In the genomic region with DNA sequence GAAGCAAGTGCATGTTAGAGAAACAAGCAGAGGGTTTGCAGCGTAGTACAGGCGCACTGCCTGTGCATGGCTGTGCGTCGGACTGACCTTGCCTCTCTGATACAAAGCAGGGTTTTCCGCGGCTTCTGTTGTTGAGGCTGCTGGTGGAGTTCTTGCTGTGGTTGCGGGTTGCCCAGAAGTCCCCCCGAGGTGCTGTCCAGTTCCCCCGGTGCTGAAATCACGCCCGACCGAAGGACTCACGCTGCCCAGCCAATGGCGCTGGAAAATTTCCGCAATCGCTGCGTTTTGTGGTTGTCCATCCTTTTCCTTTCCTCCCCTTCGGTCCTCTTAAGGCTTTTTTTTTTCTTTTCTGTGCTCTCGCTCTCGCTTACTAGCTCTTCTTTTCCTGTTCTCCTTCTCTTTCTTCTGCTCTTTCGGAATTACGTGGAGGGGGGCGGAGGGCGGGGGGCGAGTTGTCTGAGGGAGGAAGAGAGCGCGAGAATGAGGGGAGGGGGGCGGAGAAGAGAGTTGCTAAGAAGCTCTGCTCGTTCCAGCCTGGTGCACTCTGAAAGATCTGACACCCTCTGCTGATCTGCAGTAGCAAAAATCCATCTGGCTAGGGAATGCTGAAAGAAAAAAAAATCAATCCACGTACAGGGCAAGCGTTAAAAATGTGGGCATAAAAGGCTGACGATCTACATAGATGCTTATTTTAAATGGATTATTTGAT, we compare ENCODE assay signal across 1 cellular context.
TF ChIP-seq lines count a peak whose summit lies in the region.

A gene with protein sequence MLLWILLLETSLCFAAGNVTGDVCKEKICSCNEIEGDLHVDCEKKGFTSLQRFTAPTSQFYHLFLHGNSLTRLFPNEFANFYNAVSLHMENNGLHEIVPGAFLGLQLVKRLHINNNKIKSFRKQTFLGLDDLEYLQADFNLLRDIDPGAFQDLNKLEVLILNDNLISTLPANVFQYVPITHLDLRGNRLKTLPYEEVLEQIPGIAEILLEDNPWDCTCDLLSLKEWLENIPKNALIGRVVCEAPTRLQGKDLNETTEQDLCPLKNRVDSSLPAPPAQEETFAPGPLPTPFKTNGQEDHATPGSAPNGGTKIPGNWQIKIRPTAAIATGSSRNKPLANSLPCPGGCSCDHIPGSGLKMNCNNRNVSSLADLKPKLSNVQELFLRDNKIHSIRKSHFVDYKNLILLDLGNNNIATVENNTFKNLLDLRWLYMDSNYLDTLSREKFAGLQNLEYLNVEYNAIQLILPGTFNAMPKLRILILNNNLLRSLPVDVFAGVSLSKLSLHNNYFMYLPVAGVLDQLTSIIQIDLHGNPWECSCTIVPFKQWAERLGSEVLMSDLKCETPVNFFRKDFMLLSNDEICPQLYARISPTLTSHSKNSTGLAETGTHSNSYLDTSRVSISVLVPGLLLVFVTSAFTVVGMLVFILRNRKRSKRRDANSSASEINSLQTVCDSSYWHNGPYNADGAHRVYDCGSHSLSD (minus strand): TSS at position 558 of the 709 bp plus-strand sequence. CDS start 967 bp downstream, outside the sequence.

TF ChIP-seq in GM23338, 12 proteins besides CTCF, POLR2A, EP300 and RAD21 (continued from another document):
- TF ChIP-seq, protein P1, sequence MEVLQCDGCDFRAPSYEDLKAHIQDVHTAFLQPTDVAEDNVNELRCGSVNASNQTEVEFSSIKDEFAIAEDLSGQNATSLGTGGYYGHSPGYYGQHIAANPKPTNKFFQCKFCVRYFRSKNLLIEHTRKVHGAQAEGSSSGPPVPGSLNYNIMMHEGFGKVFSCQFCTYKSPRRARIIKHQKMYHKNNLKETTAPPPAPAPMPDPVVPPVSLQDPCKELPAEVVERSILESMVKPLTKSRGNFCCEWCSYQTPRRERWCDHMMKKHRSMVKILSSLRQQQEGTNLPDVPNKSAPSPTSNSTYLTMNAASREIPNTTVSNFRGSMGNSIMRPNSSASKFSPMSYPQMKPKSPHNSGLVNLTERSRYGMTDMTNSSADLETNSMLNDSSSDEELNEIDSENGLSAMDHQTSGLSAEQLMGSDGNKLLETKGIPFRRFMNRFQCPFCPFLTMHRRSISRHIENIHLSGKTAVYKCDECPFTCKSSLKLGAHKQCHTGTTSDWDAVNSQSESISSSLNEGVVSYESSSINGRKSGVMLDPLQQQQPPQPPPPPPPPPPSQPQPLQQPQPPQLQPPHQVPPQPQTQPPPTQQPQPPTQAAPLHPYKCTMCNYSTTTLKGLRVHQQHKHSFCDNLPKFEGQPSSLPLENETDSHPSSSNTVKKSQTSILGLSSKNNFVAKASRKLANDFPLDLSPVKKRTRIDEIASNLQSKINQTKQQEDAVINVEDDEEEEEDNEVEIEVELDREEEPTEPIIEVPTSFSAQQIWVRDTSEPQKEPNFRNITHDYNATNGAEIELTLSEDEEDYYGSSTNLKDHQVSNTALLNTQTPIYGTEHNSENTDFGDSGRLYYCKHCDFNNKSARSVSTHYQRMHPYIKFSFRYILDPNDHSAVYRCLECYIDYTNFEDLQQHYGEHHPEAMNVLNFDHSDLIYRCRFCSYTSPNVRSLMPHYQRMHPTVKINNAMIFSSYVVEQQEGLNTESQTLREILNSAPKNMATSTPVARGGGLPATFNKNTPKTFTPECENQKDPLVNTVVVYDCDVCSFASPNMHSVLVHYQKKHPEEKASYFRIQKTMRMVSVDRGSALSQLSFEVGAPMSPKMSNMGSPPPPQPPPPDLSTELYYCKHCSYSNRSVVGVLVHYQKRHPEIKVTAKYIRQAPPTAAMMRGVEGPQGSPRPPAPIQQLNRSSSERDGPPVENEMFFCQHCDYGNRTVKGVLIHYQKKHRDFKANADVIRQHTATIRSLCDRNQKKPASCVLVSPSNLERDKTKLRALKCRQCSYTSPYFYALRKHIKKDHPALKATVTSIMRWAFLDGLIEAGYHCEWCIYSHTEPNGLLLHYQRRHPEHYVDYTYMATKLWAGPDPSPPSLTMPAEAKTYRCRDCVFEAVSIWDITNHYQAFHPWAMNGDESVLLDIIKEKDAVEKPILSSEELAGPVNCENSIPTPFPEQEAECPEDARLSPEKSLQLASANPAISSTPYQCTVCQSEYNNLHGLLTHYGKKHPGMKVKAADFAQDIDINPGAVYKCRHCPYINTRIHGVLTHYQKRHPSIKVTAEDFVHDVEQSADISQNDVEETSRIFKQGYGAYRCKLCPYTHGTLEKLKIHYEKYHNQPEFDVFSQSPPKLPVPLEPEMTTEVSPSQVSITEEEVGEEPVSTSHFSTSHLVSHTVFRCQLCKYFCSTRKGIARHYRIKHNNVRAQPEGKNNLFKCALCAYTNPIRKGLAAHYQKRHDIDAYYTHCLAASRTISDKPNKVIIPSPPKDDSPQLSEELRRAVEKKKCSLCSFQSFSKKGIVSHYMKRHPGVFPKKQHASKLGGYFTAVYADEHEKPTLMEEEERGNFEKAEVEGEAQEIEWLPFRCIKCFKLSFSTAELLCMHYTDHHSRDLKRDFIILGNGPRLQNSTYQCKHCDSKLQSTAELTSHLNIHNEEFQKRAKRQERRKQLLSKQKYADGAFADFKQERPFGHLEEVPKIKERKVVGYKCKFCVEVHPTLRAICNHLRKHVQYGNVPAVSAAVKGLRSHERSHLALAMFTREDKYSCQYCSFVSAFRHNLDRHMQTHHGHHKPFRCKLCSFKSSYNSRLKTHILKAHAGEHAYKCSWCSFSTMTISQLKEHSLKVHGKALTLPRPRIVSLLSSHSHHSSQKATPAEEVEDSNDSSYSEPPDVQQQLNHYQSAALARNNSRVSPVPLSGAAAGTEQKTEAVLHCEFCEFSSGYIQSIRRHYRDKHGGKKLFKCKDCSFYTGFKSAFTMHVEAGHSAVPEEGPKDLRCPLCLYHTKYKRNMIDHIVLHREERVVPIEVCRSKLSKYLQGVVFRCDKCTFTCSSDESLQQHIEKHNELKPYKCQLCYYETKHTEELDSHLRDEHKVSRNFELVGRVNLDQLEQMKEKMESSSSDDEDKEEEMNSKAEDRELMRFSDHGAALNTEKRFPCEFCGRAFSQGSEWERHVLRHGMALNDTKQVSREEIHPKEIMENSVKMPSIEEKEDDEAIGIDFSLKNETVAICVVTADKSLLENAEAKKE (CRISPR knock-in tag; IDR thresholded peaks at IDR 0.05), result no peak
- TF ChIP-seq, protein P2, sequence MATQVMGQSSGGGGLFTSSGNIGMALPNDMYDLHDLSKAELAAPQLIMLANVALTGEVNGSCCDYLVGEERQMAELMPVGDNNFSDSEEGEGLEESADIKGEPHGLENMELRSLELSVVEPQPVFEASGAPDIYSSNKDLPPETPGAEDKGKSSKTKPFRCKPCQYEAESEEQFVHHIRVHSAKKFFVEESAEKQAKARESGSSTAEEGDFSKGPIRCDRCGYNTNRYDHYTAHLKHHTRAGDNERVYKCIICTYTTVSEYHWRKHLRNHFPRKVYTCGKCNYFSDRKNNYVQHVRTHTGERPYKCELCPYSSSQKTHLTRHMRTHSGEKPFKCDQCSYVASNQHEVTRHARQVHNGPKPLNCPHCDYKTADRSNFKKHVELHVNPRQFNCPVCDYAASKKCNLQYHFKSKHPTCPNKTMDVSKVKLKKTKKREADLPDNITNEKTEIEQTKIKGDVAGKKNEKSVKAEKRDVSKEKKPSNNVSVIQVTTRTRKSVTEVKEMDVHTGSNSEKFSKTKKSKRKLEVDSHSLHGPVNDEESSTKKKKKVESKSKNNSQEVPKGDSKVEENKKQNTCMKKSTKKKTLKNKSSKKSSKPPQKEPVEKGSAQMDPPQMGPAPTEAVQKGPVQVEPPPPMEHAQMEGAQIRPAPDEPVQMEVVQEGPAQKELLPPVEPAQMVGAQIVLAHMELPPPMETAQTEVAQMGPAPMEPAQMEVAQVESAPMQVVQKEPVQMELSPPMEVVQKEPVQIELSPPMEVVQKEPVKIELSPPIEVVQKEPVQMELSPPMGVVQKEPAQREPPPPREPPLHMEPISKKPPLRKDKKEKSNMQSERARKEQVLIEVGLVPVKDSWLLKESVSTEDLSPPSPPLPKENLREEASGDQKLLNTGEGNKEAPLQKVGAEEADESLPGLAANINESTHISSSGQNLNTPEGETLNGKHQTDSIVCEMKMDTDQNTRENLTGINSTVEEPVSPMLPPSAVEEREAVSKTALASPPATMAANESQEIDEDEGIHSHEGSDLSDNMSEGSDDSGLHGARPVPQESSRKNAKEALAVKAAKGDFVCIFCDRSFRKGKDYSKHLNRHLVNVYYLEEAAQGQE (IDR thresholded peaks at IDR 0.05; ENCODE audit: unreplicated experiment), result peak; percentile 98
- no peak for TF ChIP-seq EZH2phosphoT487 (IDR thresholded peaks at IDR 0.05; ENCODE audit: unreplicated experiment)
